12 cellular contexts compared by ENCODE assay signal in the genomic region with DNA sequence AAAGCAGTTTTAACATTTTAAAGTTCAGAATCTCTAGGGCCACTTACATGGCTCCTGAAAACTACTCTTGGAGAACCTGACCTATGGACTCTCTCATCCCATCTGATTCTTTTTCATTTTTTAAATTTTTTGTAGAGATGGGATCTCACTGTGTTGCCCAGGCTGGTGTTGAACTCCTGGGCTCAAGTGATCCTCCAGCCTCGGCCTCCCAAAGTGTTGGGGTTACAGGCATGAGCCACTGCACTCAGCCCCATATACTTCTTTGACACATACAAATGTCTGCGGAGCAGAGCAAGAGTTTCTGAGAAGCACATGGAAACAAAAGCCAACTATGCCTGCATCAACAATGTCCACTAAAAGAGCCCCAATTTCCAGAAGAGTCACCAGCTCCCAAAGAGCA.
"Had no signal": no experiment of that assay in that cellular context is flagged by ENCODE, and none has a peak within 500 bp of the region (broad histone marks: within the 10 kb centered on the region; RNA-seq: fewer than 3 reads in every experiment).

No MANE protein-coding gene starts in this region.

- H3K27ac Mint-ChIP-seq: nephron progenitor cell had no signal

- H3K9me3 Mint-ChIP-seq: nephron progenitor cell had no signal

- ATAC-seq: left cardiac atrium, psoas muscle, upper lobe of right lung had no signal

- H3K9me3 ChIP-seq: ascending aorta, psoas muscle, sigmoid colon, testis, upper lobe of right lung had no signal

- H3K27ac ChIP-seq: ascending aorta, foreskin keratinocyte, psoas muscle, sigmoid colon, testis, upper lobe of right lung had no signal

- H3K4me1 ChIP-seq: foreskin keratinocyte, testis had no signal

- H3K4me3 ChIP-seq: ascending aorta, lung, psoas muscle, sigmoid colon, testis, upper lobe of right lung had no signal

- H3K4me3 Mint-ChIP-seq: nephron progenitor cell had no signal

- H3K36me3 ChIP-seq: ascending aorta, sigmoid colon, upper lobe of right lung had no signal

- DNase-seq: foreskin keratinocyte; head of caudate nucleus; left cardiac atrium; nephron progenitor cell; psoas muscle; sigmoid colon; stimulated activated CD4-positive, alpha-beta T cell treated with anti-CD3 and anti-CD28 coated beads, Interleukin-2, amount 100 ng/mL, for 24 hours; stimulated activated naive CD4-positive, alpha-beta T cell treated with Interleukin-2 at 50 U/mL for 16 hours; testis; upper lobe of right lung had no signal
